In the genomic region with DNA sequence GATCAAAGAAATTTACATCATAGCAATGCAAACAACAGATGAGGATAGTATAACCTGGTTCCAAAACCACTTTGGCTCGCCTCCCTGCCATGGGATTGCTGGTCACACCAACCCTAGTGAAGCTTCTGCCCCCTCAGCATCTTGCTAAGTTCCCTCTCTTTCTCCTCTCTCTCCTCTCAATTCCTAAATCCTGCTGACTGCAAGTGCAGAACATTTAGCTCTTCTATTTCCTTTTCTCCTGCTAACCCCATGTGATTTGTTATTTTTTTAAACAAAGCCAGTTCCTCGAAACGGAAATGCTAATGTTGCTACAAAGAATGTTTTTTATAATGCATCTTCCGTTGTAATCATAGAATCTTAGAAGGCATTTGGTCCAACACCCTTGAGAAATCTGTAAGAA, we compare ENCODE assay signal across 24 cellular contexts. TPM values are rescaled to one million over a fixed set of nuclear protein-coding genes. Genes with fewer than 3 reads are reported as not detected.
"Had no signal": no experiment of that assay in that cellular context is flagged by ENCODE, and none has a peak within 500 bp of the region (broad histone marks: within the 10 kb centered on the region; RNA-seq: fewer than 3 reads in every experiment).

No MANE protein-coding gene starts in this region.

- H3K36me3 ChIP-seq: cardiac muscle cell, prostate gland, stomach, suprapubic skin, uterus had no signal

- H3K27ac Mint-ChIP-seq: activated CD4-positive, alpha-beta memory T cell treated with anti-CD3 and anti-CD28 coated beads for 36 hours; activated naive CD4-positive, alpha-beta T cell treated with anti-CD3 and anti-CD28 coated beads for 36 hours; activated naive CD8-positive, alpha-beta T cell treated with anti-CD3 and anti-CD28 coated beads, Interleukin-2, amount 50 U/mL, for 24 hours; activated T-cell treated with anti-CD3 and anti-CD28 coated beads, Interleukin-2, amount 50 U/mL, for 72 hours; mesothelial cell of epicardium; natural killer cell treated with Interleukin-12 subunit alpha and Interleukin-12 subunit beta and Interleukin-15 and Interleukin-18, amount 100 ng/mL, for 72 hours; stimulated activated effector memory CD8-positive, alpha-beta T cell treated with anti-CD3 and anti-CD28 coated beads, Interleukin-12 subunit alpha, Interleukin-12 subunit beta, amount 100 ng/mL, for 72 hours had no signal

- H3K9me3 ChIP-seq: prostate gland, suprapubic skin, uterus had no signal

- H3K4me1 Mint-ChIP-seq: mesothelial cell of epicardium; stimulated activated effector memory CD8-positive, alpha-beta T cell treated with anti-CD3 and anti-CD28 coated beads, Interleukin-12 subunit alpha, Interleukin-12 subunit beta, amount 100 ng/mL, for 72 hours had no signal

- DNase-seq: activated CD4-positive, alpha-beta memory T cell treated with anti-CD3 and anti-CD28 coated beads for 36 hours; activated CD4-positive, alpha-beta T cell treated with anti-CD3 and anti-CD28 coated beads for 48 hours; activated effector memory CD4-positive, alpha-beta T cell treated with Interleukin-2 at 50 U/mL for 16 hours; activated naive CD4-positive, alpha-beta T cell treated with anti-CD3 and anti-CD28 coated beads for 36 hours; activated naive CD8-positive, alpha-beta T cell treated with anti-CD3 and anti-CD28 coated beads, Interleukin-2, amount 50 U/mL, for 24 hours; activated T-cell treated with anti-CD3 and anti-CD28 coated beads, Interleukin-2, amount 50 U/mL, for 72 hours; effector memory CD4-positive, alpha-beta T cell; foreskin keratinocyte; hippocampal formation; stimulated activated CD4-positive, alpha-beta T cell treated with anti-CD3 and anti-CD28 coated beads, Interleukin-2, amount 100 ng/mL, for 24 hours; stomach; trophoblast cell; uterus had no signal

- H3K27me3 ChIP-seq: cardiac muscle cell, suprapubic skin, uterus had no signal

- H3K4me3 ChIP-seq: cardiac muscle cell, prostate gland, skin epidermis, stomach, suprapubic skin, uterus had no signal

- H3K4me3 Mint-ChIP-seq: activated CD4-positive, alpha-beta memory T cell treated with anti-CD3 and anti-CD28 coated beads for 36 hours; activated naive CD4-positive, alpha-beta T cell treated with anti-CD3 and anti-CD28 coated beads for 36 hours; activated naive CD8-positive, alpha-beta T cell treated with anti-CD3 and anti-CD28 coated beads, Interleukin-2, amount 50 U/mL, for 24 hours; activated T-cell treated with anti-CD3 and anti-CD28 coated beads, Interleukin-2, amount 50 U/mL, for 72 hours; mesothelial cell of epicardium; natural killer cell treated with Interleukin-12 subunit alpha and Interleukin-12 subunit beta and Interleukin-15 and Interleukin-18, amount 100 ng/mL, for 72 hours; stimulated activated effector memory CD8-positive, alpha-beta T cell treated with anti-CD3 and anti-CD28 coated beads, Interleukin-12 subunit alpha, Interleukin-12 subunit beta, amount 100 ng/mL, for 72 hours had no signal

- ATAC-seq: activated naive CD8-positive, alpha-beta T cell treated with anti-CD3 and anti-CD28 coated beads, Interleukin-2, amount 50 U/mL, for 24 hours; activated T-cell treated with anti-CD3 and anti-CD28 coated beads, Interleukin-2, amount 50 U/mL, for 72 hours; foreskin keratinocyte; natural killer cell treated with Interleukin-12 subunit alpha and Interleukin-12 subunit beta and Interleukin-15 and Interleukin-18, amount 100 ng/mL, for 72 hours; stimulated activated effector memory CD8-positive, alpha-beta T cell treated with anti-CD3 and anti-CD28 coated beads, Interleukin-12 subunit alpha, Interleukin-12 subunit beta, amount 100 ng/mL, for 72 hours had no signal

- H3K27ac ChIP-seq: cardiac muscle cell, foreskin keratinocyte, prostate gland, skin epidermis, stomach, suprapubic skin, uterus had no signal

- H3K9me3 Mint-ChIP-seq: activated CD4-positive, alpha-beta memory T cell treated with anti-CD3 and anti-CD28 coated beads for 36 hours; activated naive CD4-positive, alpha-beta T cell treated with anti-CD3 and anti-CD28 coated beads for 36 hours; activated naive CD8-positive, alpha-beta T cell treated with anti-CD3 and anti-CD28 coated beads, Interleukin-2, amount 50 U/mL, for 24 hours; natural killer cell treated with Interleukin-12 subunit alpha and Interleukin-12 subunit beta and Interleukin-15 and Interleukin-18, amount 100 ng/mL, for 72 hours; stimulated activated effector memory CD8-positive, alpha-beta T cell treated with anti-CD3 and anti-CD28 coated beads, Interleukin-12 subunit alpha, Interleukin-12 subunit beta, amount 100 ng/mL, for 72 hours had no signal

- H3K36me3 Mint-ChIP-seq: activated CD4-positive, alpha-beta memory T cell treated with anti-CD3 and anti-CD28 coated beads for 36 hours; mesothelial cell of epicardium; natural killer cell treated with Interleukin-12 subunit alpha and Interleukin-12 subunit beta and Interleukin-15 and Interleukin-18, amount 100 ng/mL, for 72 hours; stimulated activated effector memory CD8-positive, alpha-beta T cell treated with anti-CD3 and anti-CD28 coated beads, Interleukin-12 subunit alpha, Interleukin-12 subunit beta, amount 100 ng/mL, for 72 hours had no signal

- H3K4me1 ChIP-seq: foreskin keratinocyte, prostate gland, stomach, uterus had no signal

RNA-seq across cellular contexts. Expression of gene LY86, which starts 50.2 kb away (rescaled TPM):
- total RNA-seq: cardiac muscle cell, chondrocyte, dermis microvascular lymphatic vessel endothelial cell, foreskin keratinocyte, lung microvascular endothelial cell, mesothelial cell of epicardium, osteocyte had no signal
